8 cellular contexts compared by ENCODE assay signal in genomic region chr19:48835734-48836088, GRCh38. TPM values are rescaled to one million over a fixed set of nuclear protein-coding genes. Genes with fewer than 3 reads are reported as not detected.
DNase-seq lines count a peak whose midpoint lies in the region; ATAC-seq and TF ChIP-seq lines count a peak whose summit lies in the region.

No MANE protein-coding gene starts in this region.

- H3K36me3 Mint-ChIP-seq in neural crest cell (ENCODE audit: low read depth): peaks cover 3% of the 10 kb centered on the region

- TF ChIP-seq CTCF in foreskin keratinocyte (conservative IDR thresholded peaks at IDR 0.05): peak; percentile 97
- TF ChIP-seq CTCF in neural crest cell (conservative IDR thresholded peaks at IDR 0.05): peak; percentile 92
- TF ChIP-seq CTCF in stomach (IDR thresholded peaks at IDR 0.05): peak in 6 of 7 experiments; percentile 66 to 97 (median 86)

- peak overlapping the region; percentile 38 to 44 (median 42) for H3K4me3 ChIP-seq in stomach

- H3K4me3 Mint-ChIP-seq in neural crest cell: peak overlapping the region; percentile 79

- peak; percentile 55 for ATAC-seq in GM21528 (IDR thresholded peaks at IDR 0.05; ENCODE audit: low FRiP score, unreplicated experiment)
- peak; percentile 82 for ATAC-seq in foreskin keratinocyte

- peaks cover 0 to 26% (median 11%) of the 10 kb centered on the region in 4 donors for H3K36me3 ChIP-seq in stomach

- peaks cover 28% of the 10 kb centered on the region for H3K4me1 Mint-ChIP-seq in neural crest cell

- H3K27me3 Mint-ChIP-seq in neural crest cell (ENCODE audit: low read depth): no peaks in the 10 kb centered on the region

- H3K27ac ChIP-seq in foreskin keratinocyte (no peak overlapping the region), stomach (peak overlapping the region; percentile 10 to 89 (median 66))

- H3K9me3 ChIP-seq in stomach: no peaks in the 10 kb centered on the region

- no peak overlapping the region for H3K27ac Mint-ChIP-seq in neural crest cell (ENCODE audit: unreplicated experiment)

- H3K4me1 ChIP-seq in foreskin keratinocyte (no peaks in the 10 kb centered on the region), stomach (peaks cover 12 to 26% (median 19%) of the 10 kb centered on the region in 4 donors)

- peak; percentile 84 for DNase-seq in CMK (ENCODE audit: low read depth)
- peak; percentile 91 for DNase-seq in M059J (ENCODE audit: low read depth)
- peak; percentile 79 to 83 for DNase-seq in SHP77 (lab: John Stamatoyannopoulos, UW)
- DNase-seq in activated effector memory CD4-positive, alpha-beta T cell treated with anti-CD3 and anti-CD28 coated beads, Interleukin-2, amount 50 U/mL, for 16 hours: peak; percentile 96
- DNase-seq in foreskin keratinocyte: peak; percentile 53 to 72
- peak; percentile 91 for DNase-seq in neural crest cell (ENCODE audit: low read depth, low spot score)
- peak; percentile 98 for DNase-seq in stomach

- no peak for TF ChIP-seq POLR2A in stomach (IDR thresholded peaks at IDR 0.05)

- no peaks in the 10 kb centered on the region for H3K9me3 Mint-ChIP-seq in neural crest cell

- H3K27me3 ChIP-seq in foreskin keratinocyte: no peaks in the 10 kb centered on the region
- H3K27me3 ChIP-seq in stomach: peaks cover 0 to 6% (median 0%) of the 10 kb centered on the region in 3 donors

- 1 to 4% (median 3%) methylated on average over 11 to 12 of the region's 12 CpGs for WGBS in stomach, 5 donors

- no peak for TF ChIP-seq EP300 in stomach (IDR thresholded peaks at IDR 0.05)

- intact Hi-C loops in stomach (cut with DNase I; ENCODE audit: low total_unique reads): no loop called here

RNA-seq across cellular contexts. Expression of gene HSD17B14, which starts 0.6 kb away (rescaled TPM):
- 20.9 and 22.7 TPM in 2 replicates for total RNA-seq in M059J (2014; rRNA removed; shearing (Covaris generic))
- total RNA-seq in foreskin keratinocyte (4.0 and 4.4 TPM in 2 replicates), neural crest cell (4.2 and 6.6 TPM in 2 replicates), stomach (10 to 100 TPM in 2 of 5 donors, 1 to 10 TPM in 2, not detected in 1; 2.8 to 41.4 (median 17.3) TPM)
- polyA plus RNA-seq in foreskin keratinocyte (7.6 and 9.6 TPM in 2 replicates), stomach (1 to 10 TPM; 5.4 to 9.8 (median 9.4) TPM)

RNA-seq across cellular contexts. Expression of gene BCAT2, which starts 24.9 kb away (rescaled TPM):
- 41.0 and 54.0 TPM in 2 replicates for total RNA-seq in M059J (2014; rRNA removed; shearing (Covaris generic))
- 40.9 and 42.9 TPM in 2 replicates for total RNA-seq in foreskin keratinocyte
- polyA plus RNA-seq in foreskin keratinocyte: 52.5 and 56.8 TPM in 2 replicates
- total RNA-seq in neural crest cell: 40.3 and 40.4 TPM in 2 replicates
- 100 to 1,000 TPM in 1 of 5 donors, 10 to 100 TPM in 4; 22.0 to 320 (median 23.9) TPM for total RNA-seq in stomach
- 10 to 100 TPM; 65.8 to 74.5 (median 68.5) TPM for polyA plus RNA-seq in stomach

RNA-seq across cellular contexts. Expression of gene PLEKHA4, which starts 32.7 kb away (rescaled TPM):
- total RNA-seq in M059J (2014; rRNA removed; shearing (Covaris generic)): 4.3 and 5.0 TPM in 2 replicates
- total RNA-seq in foreskin keratinocyte (6.3 and 7.4 TPM in 2 replicates), neural crest cell (38.1 and 41.8 TPM in 2 replicates), stomach (10 to 100 TPM in 2 of 5 donors, 1 to 10 TPM in 3; 1.7 to 35.6 (median 4.8) TPM)
- polyA plus RNA-seq in foreskin keratinocyte (8.5 and 9.2 TPM in 2 replicates), stomach (10 to 100 TPM; 30.1 to 85.0 (median 75.3) TPM)

RNA-seq across cellular contexts. Expression of gene PPP1R15A, which starts 36.5 kb away (rescaled TPM):
- 31.1 and 40.5 TPM in 2 replicates for total RNA-seq in M059J (2014; rRNA removed; shearing (Covaris generic))
- 39.3 and 41.1 TPM in 2 replicates for total RNA-seq in foreskin keratinocyte
- 36.4 and 37.8 TPM in 2 replicates for polyA plus RNA-seq in foreskin keratinocyte
- 27.5 and 27.8 TPM in 2 replicates for total RNA-seq in neural crest cell
- total RNA-seq in stomach: 100 to 1,000 TPM in 1 of 5 donors, 10 to 100 TPM in 4; 14.6 to 107 (median 35.1) TPM
- 10 to 100 TPM; 34.6 to 59.8 (median 37.1) TPM for polyA plus RNA-seq in stomach
